In genomic region chr19:11230621-11231386, GRCh38 we compare ENCODE assay signal across 18 cellular contexts. TPM values are rescaled to one million over a fixed set of nuclear protein-coding genes. Genes with fewer than 3 reads are reported as not detected.
DNase-seq lines count a peak whose midpoint lies in the region; ATAC-seq, FAIRE-seq and TF ChIP-seq lines count a peak whose summit lies in the region.
"Had no signal": no experiment of that assay in that cellular context is flagged by ENCODE, and none has a peak within 500 bp of the region (broad histone marks: within the 10 kb centered on the region; RNA-seq: fewer than 3 reads in every experiment).

No MANE protein-coding gene starts in this region.

- peaks cover 4% of the 10 kb centered on the region for H3K9me1 ChIP-seq in K562 (ENCODE audit: control insufficient read depth, insufficient read depth, low read length)

- 27% methylated on average over 3 of the region's 7 CpGs for WGBS in HepG2 (ENCODE audit: low lambda C conversion rate)
- WGBS in right lobe of liver (ENCODE audit: insufficient coverage, low coverage, low lambda C conversion rate, missing lambda C conversion rate): no CpG with 5 or more reads among the region's 7 CpGs
- 52% methylated on average over 7 of the region's 7 CpGs for WGBS in K562 (ENCODE audit: insufficient coverage, low coverage, missing lambda C conversion rate)
- WGBS in trophoblast cell (ENCODE audit: extremely low coverage, insufficient coverage, insufficient read length): no CpG with 5 or more reads among the region's 7 CpGs

- POLR2A ChIA-PET in HepG2 (lab: Yijun Ruan, JAX) (interaction anchor here (0.6 to 1.0 kb wide), 2 partner anchors 35 to 87 kb away, joined by 3 to 5 read pairs; no protein-coding TSS in a partner anchor), K562 (lab: Yijun Ruan, JAX) (interaction anchor here (0.7 kb wide), 1 partner anchor 35 kb away, joined by 3 read pairs; no protein-coding TSS in a partner anchor)

- H3K9me3 ChIP-seq in HepG2 (ENCODE audit: low read length): no peaks in the 10 kb centered on the region
- no peaks in the 10 kb centered on the region for H3K9me3 ChIP-seq in right lobe of liver
- no peaks in the 10 kb centered on the region for H3K9me3 ChIP-seq in K562 (replicated peaks; ENCODE audit: control insufficient read depth, insufficient read depth, low read depth, low read length)
- no peaks in the 10 kb centered on the region for H3K9me3 ChIP-seq in osteoblast (ENCODE audit: low read depth, low read length)
- H3K9me3 ChIP-seq in MG63: no peaks in the 10 kb centered on the region
- H3K9me3 ChIP-seq in trophoblast cell (ENCODE audit: insufficient read depth, low read depth, low read length): no peaks in the 10 kb centered on the region
- H3K9me3 ChIP-seq: BLaER1 had no signal

- H4K20me1 ChIP-seq in HepG2 (ENCODE audit: insufficient read depth, low read length) (no peaks in the 10 kb centered on the region), K562 (replicated peaks; ENCODE audit: control insufficient read depth, insufficient read depth, low read length) (peaks cover 3% of the 10 kb centered on the region; the same call in 1 of the 2 replicates), osteoblast (ENCODE audit: insufficient read depth, low read length) (no peaks in the 10 kb centered on the region)
- H4K20me1 ChIP-seq: BLaER1 had no signal

- no peak overlapping the region for H3K4ac ChIP-seq in trophoblast cell (ENCODE audit: low read depth, low read length)

- CTCF ChIA-PET in HepG2 (lab: Yijun Ruan, JAX; ENCODE audit: low intra/inter-chr PET ratio, low total read pairs) (no interaction called here), K562 (lab: Yijun Ruan, JAX; ENCODE audit: low intra/inter-chr PET ratio) (interaction anchor here (0.6 kb wide), 1 partner anchor 204 kb away, joined by 3 read pairs; the partner anchor contains the start of genes ODAD3 and PRKCSH)

- H3K4me1 ChIP-seq in HepG2 (ENCODE audit: insufficient read depth, low read length): peaks cover 42% of the 10 kb centered on the region
- peaks cover 0 to 13% (median 4%) of the 10 kb centered on the region in 4 donors for H3K4me1 ChIP-seq in right lobe of liver
- H3K4me1 ChIP-seq in K562 (replicated peaks in 1 of 2; ENCODE audit: control insufficient read depth in 2 of 2, insufficient read depth in 2 of 2, low read length in 2 of 2): peaks cover 4 to 16% of the 10 kb centered on the region in 2 experiments; a peak in 3 of 5 replicates
- H3K4me1 ChIP-seq in osteoblast (ENCODE audit: insufficient read depth, low read length): no peaks in the 10 kb centered on the region
- no peaks in the 10 kb centered on the region for H3K4me1 ChIP-seq in trophoblast cell (ENCODE audit: control insufficient read depth in 1 of 2, insufficient read depth in 2 of 2, low read length in 2 of 2)
- H3K4me1 ChIP-seq: BLaER1 had no signal

- H3K27me3 ChIP-seq in HepG2 (ENCODE audit: control insufficient read depth in 1 of 2, insufficient read depth in 2 of 2, low read length in 2 of 2) (no peaks in the 10 kb centered on the region), right lobe of liver (no peaks in the 10 kb centered on the region), K562 (ENCODE audit: control insufficient read depth in 2 of 2, insufficient read depth in 2 of 2, low read length in 2 of 2) (no peaks in the 10 kb centered on the region), osteoblast (ENCODE audit: insufficient read depth, low read length) (no peaks in the 10 kb centered on the region), MG63 (no peaks in the 10 kb centered on the region), trophoblast cell (ENCODE audit: insufficient read depth, low read length) (no peaks in the 10 kb centered on the region)
- H3K27me3 ChIP-seq: BLaER1 had no signal

- TF ChIP-seq EP300 in HepG2 (IDR thresholded peaks at IDR 0.05; ENCODE audit: low read depth in 2 of 2, low read length in 2 of 2) (no peak), HepG2 (CRISPR knock-in tag; IDR thresholded peaks at IDR 0.05; ENCODE audit: borderline replicate concordance) (no peak), K562 (IDR thresholded peaks at IDR 0.05; ENCODE audit: low read length) (no peak)

- H3K23ac ChIP-seq in trophoblast cell (ENCODE audit: low read length): no peak overlapping the region

- H3K18ac ChIP-seq in trophoblast cell (ENCODE audit: low read length): no peak overlapping the region

- DNase-seq in HepG2 (ENCODE audit: low spot score) (peak; percentile 60), right lobe of liver (no peak), K562 (ENCODE audit: extremely low read depth in 1 of 4, low spot score in 3 of 4) (no peak), osteoblast (ENCODE audit: insufficient read length, low spot score, missing footprints) (peak; percentile 43), MG63 (no peak), glomerular visceral epithelial cell (ENCODE audit: extremely low spot score) (no peak), RKO (ENCODE audit: low spot score) (no peak), trophoblast cell (no peak)
- DNase-seq: 8988T; AML-193; CD4-positive, CD25-positive, alpha-beta regulatory T cell; DMS 273 treated with DMSO at 0.1 percent for 48 hours; H7 had no signal

- H4K91ac ChIP-seq in trophoblast cell (ENCODE audit: low read depth, low read length): no peak overlapping the region

- H2BK12ac ChIP-seq in trophoblast cell (ENCODE audit: low read length): no peak overlapping the region

- H2BK5ac ChIP-seq in trophoblast cell (ENCODE audit: low read depth, low read length, poor library complexity): no peak overlapping the region

- in situ Hi-C loops in HepG2 (cut with HindIII; ENCODE audit: extremely low pct_ligation_motif_present, low pct_unique_long_range_greater_than_20kb): no loop called here
- in situ Hi-C loops in K562 (cut with MboI): no loop called here

- FAIRE-seq in HepG2 (lab: Jason Lieb, UNC) (peak; percentile 18), K562 (lab: Jason Lieb, UNC) (no peak)
- FAIRE-seq: GM18507, HTR-8/SVneo had no signal

- intact Hi-C loops in HepG2 (cut with micrococcal nuclease; ENCODE audit: unreplicated experiment): no loop called here
- intact Hi-C loops in right lobe of liver (cut with DNase I): no loop called here
- intact Hi-C loops in K562 (cut with micrococcal nuclease): no loop called here

- H2BK120ac ChIP-seq in trophoblast cell (ENCODE audit: insufficient read depth, low read length, poor library complexity): no peak overlapping the region

- H3K14ac ChIP-seq in trophoblast cell (ENCODE audit: low read length): no peak overlapping the region

- no peak overlapping the region for H2AK5ac ChIP-seq in trophoblast cell (ENCODE audit: low read length)

- H2AFZ ChIP-seq in HepG2 (ENCODE audit: low read length) (no peak overlapping the region), K562 (ENCODE audit: low read depth, low read length) (no peak overlapping the region), osteoblast (ENCODE audit: low read length) (no peak overlapping the region), trophoblast cell (ENCODE audit: insufficient read depth, low read length, poor library complexity) (no peak overlapping the region)
- H2AFZ ChIP-seq: GM23338 had no signal

- H3K4me2 ChIP-seq in HepG2 (ENCODE audit: low read depth, low read length) (peak overlapping the region; percentile 49), K562 (ENCODE audit: insufficient read depth, low read length) (no peak overlapping the region), osteoblast (ENCODE audit: insufficient read depth, low read length) (no peak overlapping the region), trophoblast cell (ENCODE audit: low read length) (no peak overlapping the region)
- H3K4me2 ChIP-seq: BLaER1, GM23338 had no signal

- no peak overlapping the region for H4K8ac ChIP-seq in trophoblast cell (ENCODE audit: low read depth, low read length)

- H3K36me3 ChIP-seq in HepG2 (replicated peaks in 1 of 2; ENCODE audit: control insufficient read depth in 1 of 2, insufficient read depth in 2 of 2, low read length in 2 of 2) (peaks cover 3 to 12% of the 10 kb centered on the region in 2 experiments; a peak in 3 of 5 replicates), right lobe of liver (peaks cover 0 to 10% (median 0%) of the 10 kb centered on the region in 4 donors), K562 (ENCODE audit: control insufficient read depth, insufficient read depth, low read length) (0 out of 3 replicates have a peak, but pooled peaks cover 3% of the 10 kb centered on the region), osteoblast (ENCODE audit: insufficient read depth, low read length) (peaks cover 12% of the 10 kb centered on the region), MG63 (no peaks in the 10 kb centered on the region; the same call in 1 of the 2 replicates), trophoblast cell (ENCODE audit: control insufficient read depth in 1 of 2, insufficient read depth in 2 of 2, low read length in 2 of 2) (peaks cover 5 to 18% of the 10 kb centered on the region in 2 experiments)
- H3K36me3 ChIP-seq: BLaER1 had no signal

- H4K12ac ChIP-seq in trophoblast cell (ENCODE audit: low read depth, low read length): no peak overlapping the region

- TF ChIP-seq POLR2A in HepG2 (IDR thresholded peaks at IDR 0.05; ENCODE audit: insufficient read depth in 1 of 2, low read depth in 2 of 2, low read length in 2 of 2): no peak
- TF ChIP-seq POLR2A in right lobe of liver (IDR thresholded peaks at IDR 0.05): no peak
- no peak for TF ChIP-seq POLR2A in K562 (conservative IDR thresholded peaks at IDR 0.05)

- BruUV-seq in HepG2 (replicated peaks; lab: Mats Ljungman, UMichigan): no TSS peak
- no TSS peak for BruUV-seq in K562 (replicated peaks; lab: Mats Ljungman, UMichigan)

- TF ChIP-seq RAD21 in HepG2 (CRISPR knock-in tag; IDR thresholded peaks at IDR 0.05) (no peak), K562 (CRISPR knock-in tag; conservative IDR thresholded peaks at IDR 0.05 in 1 of 2, IDR thresholded peaks at IDR 0.05 in 1 of 2) (no peak)

- H3K27ac ChIP-seq in HepG2 (ENCODE audit: extremely low read length, insufficient read depth, low read length): peak overlapping the region; percentile 52
- no peak overlapping the region for H3K27ac ChIP-seq in right lobe of liver
- no peak overlapping the region for H3K27ac ChIP-seq in K562 (ENCODE audit: extremely low read depth, low read depth, low read length)
- no peak overlapping the region for H3K27ac ChIP-seq in osteoblast (ENCODE audit: low read depth, low read length)
- H3K27ac ChIP-seq in trophoblast cell (ENCODE audit: low read depth, low read length): no peak overlapping the region
- H3K27ac ChIP-seq: BLaER1 had no signal

- TF ChIP-seq CTCF in HepG2 (CRISPR knock-in tag; IDR thresholded peaks at IDR 0.05) (no peak), right lobe of liver (IDR thresholded peaks at IDR 0.05) (no peak), K562 (IDR thresholded peaks at IDR 0.05 in 2 of 3, conservative IDR thresholded peaks at IDR 0.05 in 1 of 3; ENCODE audit: insufficient read depth in 2 of 3, low read depth in 1 of 3, low read length in 3 of 3) (no peak), osteoblast (IDR thresholded peaks at IDR 0.05; ENCODE audit: extremely low read depth, low read depth, low read length) (no peak)

- ATAC-seq in HepG2 (peak; percentile 68), right lobe of liver (no peak), K562 (no peak)
- ATAC-seq: GM23338 had no signal

- H3K79me1 ChIP-seq in trophoblast cell (ENCODE audit: low read length): no peaks in the 10 kb centered on the region

- H3K9ac ChIP-seq in HepG2 (ENCODE audit: insufficient read depth, low read depth, low read length) (0 out of 2 replicates have a peak overlapping the region, but pooled peaks have one; percentile 8), K562 (ENCODE audit: insufficient read depth in 1 of 2, low read depth in 2 of 2, low read length in 2 of 2) (no peak overlapping the region), trophoblast cell (ENCODE audit: low read length) (no peak overlapping the region)
- H3K9ac ChIP-seq: BLaER1 had no signal

- H3K79me2 ChIP-seq in HepG2 (ENCODE audit: insufficient read depth, low read length) (no peaks in the 10 kb centered on the region), K562 (ENCODE audit: control insufficient read depth, insufficient read depth, low read length) (no peaks in the 10 kb centered on the region), osteoblast (ENCODE audit: insufficient read depth, low read length) (no peaks in the 10 kb centered on the region), trophoblast cell (ENCODE audit: control insufficient read depth, insufficient read depth, low read length, poor library complexity) (no peaks in the 10 kb centered on the region)

- no peak overlapping the region for H3K4me3 ChIP-seq in HepG2 (replicated peaks in 1 of 3; ENCODE audit: insufficient read depth in 1 of 3, low read depth in 2 of 3, low read length in 3 of 3)
- H3K4me3 ChIP-seq in right lobe of liver: no peak overlapping the region
- no peak overlapping the region for H3K4me3 ChIP-seq in K562
- no peak overlapping the region for H3K4me3 ChIP-seq in osteoblast (ENCODE audit: insufficient read depth, low read length)
- no peak overlapping the region for H3K4me3 ChIP-seq in MG63
- H3K4me3 ChIP-seq in trophoblast cell (ENCODE audit: low read depth, low read length): no peak overlapping the region
- H3K4me3 ChIP-seq: BLaER1, GM23338 had no signal

RNA-seq across cellular contexts. Expression of gene ANGPTL8, which starts 8.6 kb away (rescaled TPM):
- total RNA-seq in HepG2 (2016; rRNA removed; fragmentation: Illumina TruSeq; extraction: Trizol) (9.8 and 27.3 TPM in 2 replicates), right lobe of liver (100 to 1,000 TPM in 4 of 6 experiments, 10 to 100 TPM in 2; 56.7 to 287 (median 140) TPM), K562 (2014; rRNA removed) (not detected in 2 replicates), K562 (2014; rRNA removed; fragmentation: Illumina TruSeq; extraction: Trizol) (not detected in 2 replicates), K562 (2015; rRNA removed; fragmentation: Illumina TruSeq; extraction: Trizol) (not detected in 2 replicates), K562 (2021) (not detected in 2 replicates), osteoblast (not detected in 2 replicates)
- total RNA-seq in HepG2 (2016; cell fraction: cytosol; rRNA removed; fragmentation: Illumina TruSeq; extraction: Trizol; ENCODE audit: low read depth): 8.5 and 9.2 TPM in 2 replicates
- total RNA-seq in HepG2 (2016; cell fraction: insoluble cytoplasmic fraction; rRNA removed; fragmentation: Illumina TruSeq; extraction: Trizol): 10.0 and 28.0 TPM in 2 replicates
- total RNA-seq in HepG2 (2016; cell fraction: membrane; rRNA removed; fragmentation: Illumina TruSeq; extraction: Trizol): 4.7 and 6.0 TPM in 2 replicates
- 17.9 and 23.8 TPM in 2 replicates for total RNA-seq in HepG2 (2016; cell fraction: nucleus; rRNA removed; fragmentation: Illumina TruSeq; extraction: Trizol)
- polyA plus RNA-seq in HepG2 (2011; rRNA removed) (243 and 436 TPM in 2 replicates), K562 (2011; rRNA removed) (not detected in 2 replicates), K562 (2014; fragmentation: Illumina TruSeq; extraction: Trizol) (not detected in 2 replicates), K562 (2014; fragmentation: Nextera tagmentation; extraction: Ambion mirVana) (not detected), K562 (2014; rRNA removed) (not detected in 2 replicates)
- 348 and 360 TPM in 2 replicates for polyA plus RNA-seq in HepG2 (2011; cell fraction: cytosol; rRNA removed)
- 144 and 221 TPM in 2 replicates for polyA plus RNA-seq in HepG2 (2011; cell fraction: nucleus; rRNA removed)
- 51.8 and 140 TPM in 2 replicates for polyA plus RNA-seq in HepG2 (2012)
- polyA plus RNA-seq in HepG2 (2016; cell fraction: cytosol; fragmentation: Illumina TruSeq; extraction: Trizol; ENCODE audit: low read depth): 5.4 and 8.8 TPM in 2 replicates
- polyA plus RNA-seq in HepG2 (2016; cell fraction: insoluble cytoplasmic fraction; fragmentation: Illumina TruSeq; extraction: Trizol; ENCODE audit: low read depth): 8.3 and 9.3 TPM in 2 replicates
- 5.7 and 6.0 TPM in 2 replicates for polyA plus RNA-seq in HepG2 (2016; cell fraction: membrane; fragmentation: Illumina TruSeq; extraction: Trizol; ENCODE audit: low read depth)
- polyA plus RNA-seq in HepG2 (2016; cell fraction: nucleus; fragmentation: Illumina TruSeq; extraction: Trizol; ENCODE audit: insufficient read depth, low read depth): 33.3 and 34.8 TPM in 2 replicates
- polyA minus RNA-seq in HepG2 (2011; rRNA and poly(A)+ RNA removed; ENCODE audit: low replicate concordance): 46.9 TPM in 1 of 2 replicates, not detected in the other
- polyA minus RNA-seq in HepG2 (2011; cell fraction: cytosol; rRNA and poly(A)+ RNA removed): 34.2 and 44.2 TPM in 2 replicates
- polyA minus RNA-seq in HepG2 (2011; cell fraction: nucleus; rRNA and poly(A)+ RNA removed): 16.1 and 21.8 TPM in 2 replicates
- not detected in 2 replicates for total RNA-seq in K562 (2011; cell fraction: chromatin; rRNA removed; ENCODE audit: low replicate concordance)
- total RNA-seq in K562 (2011; cell fraction: nucleolus; rRNA removed): not detected in 2 replicates
- total RNA-seq in K562 (2011; cell fraction: nucleoplasm; rRNA removed): not detected in 2 replicates
- polyA plus RNA-seq in K562 (2011; cell fraction: cytosol; rRNA removed): not detected in 2 replicates
- not detected in 2 replicates for polyA plus RNA-seq in K562 (2011; cell fraction: nucleus; rRNA removed)
- polyA plus RNA-seq in K562 (2012): not detected in 2 replicates
- not detected in 2 replicates for polyA minus RNA-seq in K562 (2011; rRNA and poly(A)+ RNA removed)
- polyA minus RNA-seq in K562 (2011; cell fraction: cytosol; rRNA and poly(A)+ RNA removed): not detected in 2 replicates
- not detected in 2 replicates for polyA minus RNA-seq in K562 (2011; cell fraction: nucleus; rRNA and poly(A)+ RNA removed)
- not detected in 2 replicates for total RNA-seq in MG63 (2014; rRNA removed; shearing (Covaris generic); ENCODE audit: low replicate concordance)
- not detected in 2 replicates for polyA plus RNA-seq in trophoblast cell (2013)
- total RNA-seq: CD4-positive, CD25-positive, alpha-beta regulatory T cell; Daoy; GM23338; H7 had no signal
- polyA plus RNA-seq: CD4-positive, CD25-positive, alpha-beta regulatory T cell; GM23338 had no signal

RNA-seq across cellular contexts. Expression of gene DOCK6, which starts 31.5 kb away (rescaled TPM):
- total RNA-seq in HepG2 (2016; rRNA removed; fragmentation: Illumina TruSeq; extraction: Trizol): 4.1 and 5.4 TPM in 2 replicates
- 4.1 and 5.4 TPM in 2 replicates for total RNA-seq in HepG2 (2016; cell fraction: cytosol; rRNA removed; fragmentation: Illumina TruSeq; extraction: Trizol; ENCODE audit: low read depth)
- 3.1 and 3.4 TPM in 2 replicates for total RNA-seq in HepG2 (2016; cell fraction: insoluble cytoplasmic fraction; rRNA removed; fragmentation: Illumina TruSeq; extraction: Trizol)
- 3.4 and 4.4 TPM in 2 replicates for total RNA-seq in HepG2 (2016; cell fraction: membrane; rRNA removed; fragmentation: Illumina TruSeq; extraction: Trizol)
- 5.8 and 8.9 TPM in 2 replicates for total RNA-seq in HepG2 (2016; cell fraction: nucleus; rRNA removed; fragmentation: Illumina TruSeq; extraction: Trizol)
- polyA plus RNA-seq in HepG2 (2011; rRNA removed): 38.1 and 46.6 TPM in 2 replicates
- 15.5 and 23.3 TPM in 2 replicates for polyA plus RNA-seq in HepG2 (2011; cell fraction: cytosol; rRNA removed)
- polyA plus RNA-seq in HepG2 (2011; cell fraction: nucleus; rRNA removed): 209 and 275 TPM in 2 replicates
- 28.7 and 32.5 TPM in 2 replicates for polyA plus RNA-seq in HepG2 (2012)
- polyA plus RNA-seq in HepG2 (2016; cell fraction: cytosol; fragmentation: Illumina TruSeq; extraction: Trizol; ENCODE audit: low read depth): 1.4 and 1.7 TPM in 2 replicates
- polyA plus RNA-seq in HepG2 (2016; cell fraction: insoluble cytoplasmic fraction; fragmentation: Illumina TruSeq; extraction: Trizol; ENCODE audit: low read depth): 5.4 and 9.2 TPM in 2 replicates
- 3.5 and 3.9 TPM in 2 replicates for polyA plus RNA-seq in HepG2 (2016; cell fraction: membrane; fragmentation: Illumina TruSeq; extraction: Trizol; ENCODE audit: low read depth)
- 29.0 and 30.8 TPM in 2 replicates for polyA plus RNA-seq in HepG2 (2016; cell fraction: nucleus; fragmentation: Illumina TruSeq; extraction: Trizol; ENCODE audit: insufficient read depth, low read depth)
- polyA minus RNA-seq in HepG2 (2011; rRNA and poly(A)+ RNA removed; ENCODE audit: low replicate concordance): 8.5 and 93.0 TPM in 2 replicates
- 27.5 and 35.8 TPM in 2 replicates for polyA minus RNA-seq in HepG2 (2011; cell fraction: cytosol; rRNA and poly(A)+ RNA removed)
- 45.7 and 50.6 TPM in 2 replicates for polyA minus RNA-seq in HepG2 (2011; cell fraction: nucleus; rRNA and poly(A)+ RNA removed)
- total RNA-seq in right lobe of liver: 10 to 100 TPM; 19.9 to 45.9 (median 30.4) TPM
- total RNA-seq in K562 (2011; cell fraction: chromatin; rRNA removed; ENCODE audit: low replicate concordance): 79.9 and 184 TPM in 2 replicates
- 88.2 and 89.2 TPM in 2 replicates for total RNA-seq in K562 (2011; cell fraction: nucleolus; rRNA removed)
- total RNA-seq in K562 (2011; cell fraction: nucleoplasm; rRNA removed): 65.6 and 76.9 TPM in 2 replicates
- 3.8 and 5.7 TPM in 2 replicates for total RNA-seq in K562 (2014; rRNA removed)
- total RNA-seq in K562 (2014; rRNA removed; fragmentation: Illumina TruSeq; extraction: Trizol): 2.0 and 2.4 TPM in 2 replicates
- 1.9 and 2.3 TPM in 2 replicates for total RNA-seq in K562 (2015; rRNA removed; fragmentation: Illumina TruSeq; extraction: Trizol)
- 19.3 and 20.2 TPM in 2 replicates for total RNA-seq in K562 (2021)
- polyA plus RNA-seq in K562 (2011; rRNA removed): 7.0 and 14.5 TPM in 2 replicates
- 8.0 and 14.5 TPM in 2 replicates for polyA plus RNA-seq in K562 (2011; cell fraction: cytosol; rRNA removed)
- 78.6 and 79.9 TPM in 2 replicates for polyA plus RNA-seq in K562 (2011; cell fraction: nucleus; rRNA removed)
- polyA plus RNA-seq in K562 (2012): 7.9 and 22.7 TPM in 2 replicates
- 4.4 and 7.3 TPM in 2 replicates for polyA plus RNA-seq in K562 (2014; fragmentation: Illumina TruSeq; extraction: Trizol)
- polyA plus RNA-seq in K562 (2014; fragmentation: Nextera tagmentation; extraction: Ambion mirVana): under 1 TPM; 0.35 to 0.46 TPM
- polyA plus RNA-seq in K562 (2014; rRNA removed): 10.0 and 11.8 TPM in 2 replicates
- 5.3 and 5.8 TPM in 2 replicates for polyA minus RNA-seq in K562 (2011; rRNA and poly(A)+ RNA removed)
- 8.8 and 17.8 TPM in 2 replicates for polyA minus RNA-seq in K562 (2011; cell fraction: cytosol; rRNA and poly(A)+ RNA removed)
- polyA minus RNA-seq in K562 (2011; cell fraction: nucleus; rRNA and poly(A)+ RNA removed): 15.8 and 20.2 TPM in 2 replicates
- total RNA-seq in osteoblast: 12.7 and 183 TPM in 2 replicates
- total RNA-seq in MG63 (2014; rRNA removed; shearing (Covaris generic); ENCODE audit: low replicate concordance): 2.2 and 8.8 TPM in 2 replicates
- 15.6 and 16.3 TPM in 2 replicates for polyA plus RNA-seq in trophoblast cell (2013)

RNA-seq across cellular contexts. Expression of gene KANK2, which starts 33.5 kb away (rescaled TPM):
- total RNA-seq in HepG2 (2016; rRNA removed; fragmentation: Illumina TruSeq; extraction: Trizol) (11.0 and 12.9 TPM in 2 replicates), right lobe of liver (10 to 100 TPM; 36.3 to 65.4 (median 50.4) TPM), K562 (2014; rRNA removed) (32.2 and 41.2 TPM in 2 replicates), K562 (2014; rRNA removed; fragmentation: Illumina TruSeq; extraction: Trizol) (12.7 and 13.9 TPM in 2 replicates), K562 (2015; rRNA removed; fragmentation: Illumina TruSeq; extraction: Trizol) (19.8 and 21.3 TPM in 2 replicates), K562 (2021) (36.0 and 37.5 TPM in 2 replicates), osteoblast (253 and 295 TPM in 2 replicates)
- 1.5 TPM in 2 replicates for total RNA-seq in HepG2 (2016; cell fraction: cytosol; rRNA removed; fragmentation: Illumina TruSeq; extraction: Trizol; ENCODE audit: low read depth)
- total RNA-seq in HepG2 (2016; cell fraction: insoluble cytoplasmic fraction; rRNA removed; fragmentation: Illumina TruSeq; extraction: Trizol): 10.8 and 16.5 TPM in 2 replicates
- 6.2 TPM in 2 replicates for total RNA-seq in HepG2 (2016; cell fraction: membrane; rRNA removed; fragmentation: Illumina TruSeq; extraction: Trizol)
- 12.8 and 13.5 TPM in 2 replicates for total RNA-seq in HepG2 (2016; cell fraction: nucleus; rRNA removed; fragmentation: Illumina TruSeq; extraction: Trizol)
- polyA plus RNA-seq in HepG2 (2011; rRNA removed) (5.7 and 6.8 TPM in 2 replicates), K562 (2011; rRNA removed) (10.8 and 13.5 TPM in 2 replicates), K562 (2014; fragmentation: Illumina TruSeq; extraction: Trizol) (47.7 and 47.8 TPM in 2 replicates), K562 (2014; fragmentation: Nextera tagmentation; extraction: Ambion mirVana) (1 to 10 TPM; 4.4 to 5.6 TPM), K562 (2014; rRNA removed) (17.4 and 24.6 TPM in 2 replicates)
- 4.3 and 5.1 TPM in 2 replicates for polyA plus RNA-seq in HepG2 (2011; cell fraction: cytosol; rRNA removed)
- polyA plus RNA-seq in HepG2 (2011; cell fraction: nucleus; rRNA removed): 21.5 and 24.8 TPM in 2 replicates
- polyA plus RNA-seq in HepG2 (2012): 7.1 and 11.3 TPM in 2 replicates
- polyA plus RNA-seq in HepG2 (2016; cell fraction: cytosol; fragmentation: Illumina TruSeq; extraction: Trizol; ENCODE audit: low read depth): 0.79 and 1.2 TPM in 2 replicates
- 8.4 and 13.7 TPM in 2 replicates for polyA plus RNA-seq in HepG2 (2016; cell fraction: insoluble cytoplasmic fraction; fragmentation: Illumina TruSeq; extraction: Trizol; ENCODE audit: low read depth)
- polyA plus RNA-seq in HepG2 (2016; cell fraction: membrane; fragmentation: Illumina TruSeq; extraction: Trizol; ENCODE audit: low read depth): 2.9 and 3.9 TPM in 2 replicates
- polyA plus RNA-seq in HepG2 (2016; cell fraction: nucleus; fragmentation: Illumina TruSeq; extraction: Trizol; ENCODE audit: insufficient read depth, low read depth): 27.2 and 28.0 TPM in 2 replicates
- 25.5 and 78.0 TPM in 2 replicates for polyA minus RNA-seq in HepG2 (2011; rRNA and poly(A)+ RNA removed; ENCODE audit: low replicate concordance)
- 8.5 and 9.8 TPM in 2 replicates for polyA minus RNA-seq in HepG2 (2011; cell fraction: cytosol; rRNA and poly(A)+ RNA removed)
- polyA minus RNA-seq in HepG2 (2011; cell fraction: nucleus; rRNA and poly(A)+ RNA removed): 5.2 and 9.0 TPM in 2 replicates
- total RNA-seq in K562 (2011; cell fraction: chromatin; rRNA removed; ENCODE audit: low replicate concordance): 29.2 and 60.7 TPM in 2 replicates
- total RNA-seq in K562 (2011; cell fraction: nucleolus; rRNA removed): 29.0 and 31.2 TPM in 2 replicates
- 30.1 and 39.5 TPM in 2 replicates for total RNA-seq in K562 (2011; cell fraction: nucleoplasm; rRNA removed)
- 9.4 and 26.1 TPM in 2 replicates for polyA plus RNA-seq in K562 (2011; cell fraction: cytosol; rRNA removed)
- 15.1 and 27.0 TPM in 2 replicates for polyA plus RNA-seq in K562 (2011; cell fraction: nucleus; rRNA removed)
- 30.1 and 49.8 TPM in 2 replicates for polyA plus RNA-seq in K562 (2012)
- 7.2 and 12.8 TPM in 2 replicates for polyA minus RNA-seq in K562 (2011; rRNA and poly(A)+ RNA removed)
- polyA minus RNA-seq in K562 (2011; cell fraction: cytosol; rRNA and poly(A)+ RNA removed): 18.5 and 26.0 TPM in 2 replicates
- polyA minus RNA-seq in K562 (2011; cell fraction: nucleus; rRNA and poly(A)+ RNA removed): 6.7 and 6.9 TPM in 2 replicates
- total RNA-seq in MG63 (2014; rRNA removed; shearing (Covaris generic); ENCODE audit: low replicate concordance): 81.9 and 86.7 TPM in 2 replicates
- 35.1 and 36.6 TPM in 2 replicates for polyA plus RNA-seq in trophoblast cell (2013)

Comparison
In these comparisons a context has a peak if more than half of its experiments do, and no peak if none do; other contexts are left out.
1. DNase-seq: peak in HepG2 (single experiment) and osteoblast (single experiment); none in right lobe of liver (0 of 3), K562 (0 of 4), MG63 (single experiment), glomerular visceral epithelial cell (single experiment), RKO (single experiment) and trophoblast cell (0 of 2).
2. Of the 241 proteins assayed by ChIP-seq in both HepG2 and K562: peak only in HepG2: ETV5, IRF2, MED1, NCOA2, RBFOX2, ZBTB43 and 2 more; only in K562: CBX1, HDAC2, NFIC and PTBP1; in both: ADNP, CHD4 and KDM1A; in neither: 225; mixed calls (peak in some experiments, not most) for 1.